ENCODE assay signal across 8 cellular contexts in genomic region chr11:15800121-15800800, GRCh38.
DNase-seq lines count a peak whose midpoint lies in the region; TF ChIP-seq lines count a peak whose summit lies in the region.

No MANE protein-coding gene starts in this region.

- H3K4me1 ChIP-seq in fibroblast of lung (ENCODE audit: control insufficient read depth, extremely low read depth, insufficient read depth, low read length) (peaks cover 5% of the 10 kb centered on the region), HAP-1 (no peaks in the 10 kb centered on the region)

- no peak for TF ChIP-seq CTCF in fibroblast of lung (conservative IDR thresholded peaks at IDR 0.05 in 1 of 2, IDR thresholded peaks at IDR 0.05 in 1 of 2; ENCODE audit: low read depth in 1 of 2, low read length in 2 of 2)

- no peaks in the 10 kb centered on the region for H3K27me3 ChIP-seq in fibroblast of lung (ENCODE audit: control insufficient read depth, insufficient read depth, low read length)
- H3K27me3 ChIP-seq in HAP-1 (ENCODE audit: low read depth) = no peaks in the 10 kb centered on the region

- no peaks in the 10 kb centered on the region for H3K79me2 ChIP-seq in fibroblast of lung (ENCODE audit: control insufficient read depth, insufficient read depth, low read length)

- peak overlapping the region; percentile 9 for H2AFZ ChIP-seq in fibroblast of lung (ENCODE audit: low read length)

- H4K20me1 ChIP-seq in fibroblast of lung (ENCODE audit: control insufficient read depth, extremely low read depth, insufficient read depth, low read length) = no peaks in the 10 kb centered on the region

- H3K36me3 ChIP-seq in fibroblast of lung (ENCODE audit: control insufficient read depth, insufficient read depth, low read length) (no peaks in the 10 kb centered on the region), HAP-1 (replicated peaks) (no peaks in the 10 kb centered on the region)

- H3K9ac ChIP-seq in fibroblast of lung (ENCODE audit: insufficient read depth, low read length) = no peak overlapping the region

- DNase-seq in ELR (ENCODE audit: low read depth) = peak; percentile 18
- peak; percentile 43 for DNase-seq in RPMI7951 (ENCODE audit: low read depth)
- DNase-seq in fibroblast of lung (ENCODE audit: low read depth in 2 of 2) = peak; percentile 84 to 96
- DNase-seq in pons (ENCODE audit: low spot score) = peak; percentile 83
- no peak for DNase-seq in cortex of kidney (lab: John Stamatoyannopoulos, UW)
- no peak for DNase-seq in NCI-H1417 (lab: John Stamatoyannopoulos, UW)
- no peak for DNase-seq in HAP-1 (ENCODE audit: low spot score in 2 of 2)
- DNase-seq in hepatic stellate cell (ENCODE audit: low spot score) = no peak

- H3K9me3 ChIP-seq in fibroblast of lung (ENCODE audit: control insufficient read depth, insufficient read depth, low read depth, low read length) = no peaks in the 10 kb centered on the region
- H3K9me3 ChIP-seq in HAP-1 = no peaks in the 10 kb centered on the region

- peak overlapping the region; percentile 40 for H3K27ac ChIP-seq in fibroblast of lung (ENCODE audit: insufficient read depth, low read length)

- H3K4me3 ChIP-seq in fibroblast of lung (replicated peaks in 1 of 4; ENCODE audit: control extremely low read depth in 1 of 4, insufficient read depth in 1 of 4, low read depth in 3 of 4, low read length in 4 of 4) (peak overlapping the region in 1 of 4 experiments; percentile 8), HAP-1 (no peak overlapping the region)

- peak overlapping the region; percentile 60 for H3K4me2 ChIP-seq in fibroblast of lung (ENCODE audit: extremely low read depth, insufficient read depth, low read length)

- in situ Hi-C loops in HAP-1 (cut with MboI; ENCODE audit: low sequenced_read_pairs) = no loop called here

Comparison
In these comparisons a context has a peak if more than half of its experiments do, and no peak if none do; other contexts are left out.
1. DNase-seq: peak in ELR (single experiment), RPMI7951 (single experiment), fibroblast of lung (2 of 2) and pons (single experiment); none in cortex of kidney (single experiment), NCI-H1417 (0 of 3), HAP-1 (0 of 2) and hepatic stellate cell (single experiment).